8 cellular contexts compared by ENCODE assay signal in genomic region chr6:28489366-28490190, GRCh38. TPM values are rescaled to one million over a fixed set of nuclear protein-coding genes. Genes with fewer than 3 reads are reported as not detected.
DNase-seq lines count a peak whose midpoint lies in the region; ATAC-seq and TF ChIP-seq lines count a peak whose summit lies in the region.

No MANE protein-coding gene starts in this region.

- peaks cover 7% of the 10 kb centered on the region for H3K4me1 Mint-ChIP-seq in activated T-helper 17 cell treated with anti-CD3 and anti-CD28 coated beads, Interleukin-2, amount 50 U/mL, for 72 hours
- no peaks in the 10 kb centered on the region for H3K4me1 Mint-ChIP-seq in Caco-2 (ENCODE audit: low read depth, unreplicated experiment)

- H3K9me3 ChIP-seq in prostate gland (no peaks in the 10 kb centered on the region), Caco-2 (no peaks in the 10 kb centered on the region)

- peak overlapping the region in 1 of 2 donors; percentile 14 for H3K27ac ChIP-seq in prostate gland

- peak; percentile 83 for ATAC-seq in activated T-helper 17 cell treated with anti-CD3 and anti-CD28 coated beads, Interleukin-2, amount 50 U/mL, for 72 hours (replicated peaks)

- H3K36me3 ChIP-seq in prostate gland (no peaks in the 10 kb centered on the region), Caco-2 (ENCODE audit: control insufficient read depth, insufficient read depth, low read length) (no peaks in the 10 kb centered on the region)

- H3K27ac Mint-ChIP-seq in activated T-helper 17 cell treated with anti-CD3 and anti-CD28 coated beads, Interleukin-2, amount 50 U/mL, for 72 hours: peak overlapping the region; percentile 87
- no peak overlapping the region for H3K27ac Mint-ChIP-seq in Caco-2 (ENCODE audit: unreplicated experiment)

- TF ChIP-seq CTCF in prostate gland (IDR thresholded peaks at IDR 0.05) (no peak), Caco-2 (IDR thresholded peaks at IDR 0.05; ENCODE audit: insufficient read depth in 1 of 2, low read depth in 1 of 2, low read length in 1 of 2, severe bottlenecking in 1 of 2, unreplicated experiment in 1 of 2) (no peak)

- no TSS peak for BruUV-seq in Caco-2 (replicated peaks; lab: Mats Ljungman, UMichigan)

- H3K9me3 Mint-ChIP-seq in activated T-helper 17 cell treated with anti-CD3 and anti-CD28 coated beads, Interleukin-2, amount 50 U/mL, for 72 hours: no peaks in the 10 kb centered on the region
- no peaks in the 10 kb centered on the region for H3K9me3 Mint-ChIP-seq in Caco-2 (ENCODE audit: unreplicated experiment)

- TF ChIP-seq POLR2A in prostate gland (IDR thresholded peaks at IDR 0.05): no peak

- H3K27me3 Mint-ChIP-seq in activated T-helper 17 cell treated with anti-CD3 and anti-CD28 coated beads, Interleukin-2, amount 50 U/mL, for 72 hours: peaks cover 53% of the 10 kb centered on the region
- no peaks in the 10 kb centered on the region for H3K27me3 Mint-ChIP-seq in Caco-2 (ENCODE audit: insufficient read depth, unreplicated experiment)

- H3K4me1 ChIP-seq in prostate gland (replicated peaks) (no peaks in the 10 kb centered on the region), Caco-2 (no peaks in the 10 kb centered on the region)

- POLR2A ChIA-PET in Caco-2 (lab: Charles Lee): no interaction called here

- intact Hi-C loops in head of caudate nucleus (cut with DNase I): no loop called here
- intact Hi-C loops in prostate gland (cut with DNase I): no loop called here
- intact Hi-C loops in Caco-2 (cut with micrococcal nuclease; ENCODE audit: unreplicated experiment): no loop called here

- CTCF ChIA-PET in Caco-2 (lab: Charles Lee): interaction anchor here (0.6 kb wide), 1 partner anchor 168 kb away, joined by 4 read pairs; no protein-coding TSS in a partner anchor

- 10% methylated on average over 40 of the region's 40 CpGs for WGBS in prostate gland

- H3K4me3 Mint-ChIP-seq in activated T-helper 17 cell treated with anti-CD3 and anti-CD28 coated beads, Interleukin-2, amount 50 U/mL, for 72 hours: peak overlapping the region; percentile 72
- no peak overlapping the region for H3K4me3 Mint-ChIP-seq in Caco-2 (ENCODE audit: unreplicated experiment)

- DNase-seq in DMS114 treated with DMSO at 0.1 percent for 48 hours (lab: John Stamatoyannopoulos, UW; ENCODE audit: unreplicated experiment) (peak; percentile 66), H4 (ENCODE audit: low spot score) (peak; percentile 63), NCI-H2227 (lab: John Stamatoyannopoulos, UW; ENCODE audit: unreplicated experiment) (peak; percentile 49), head of caudate nucleus (peak in 25 of 42 donors; percentile 3 to 72 (median 23)), prostate gland (ENCODE audit: low spot score) (no peak), Caco-2 (no peak), NCI-H1436 treated with DMSO at 0.1 percent for 48 hours (lab: John Stamatoyannopoulos, UW) (no peak)

- H3K4me3 ChIP-seq in prostate gland (peak overlapping the region; percentile 15 to 23), Caco-2 (ENCODE audit: low read depth, low read length) (no peak overlapping the region)

- H3K36me3 Mint-ChIP-seq in activated T-helper 17 cell treated with anti-CD3 and anti-CD28 coated beads, Interleukin-2, amount 50 U/mL, for 72 hours (ENCODE audit: low read depth): peaks cover 5% of the 10 kb centered on the region
- H3K36me3 Mint-ChIP-seq in Caco-2 (ENCODE audit: insufficient read depth, unreplicated experiment): no peaks in the 10 kb centered on the region

- no peaks in the 10 kb centered on the region for H3K27me3 ChIP-seq in prostate gland (replicated peaks; ENCODE audit: insufficient read depth)
- no peaks in the 10 kb centered on the region for H3K27me3 ChIP-seq in Caco-2 (replicated peaks; ENCODE audit: control insufficient read depth, insufficient read depth, low read length)

RNA-seq across cellular contexts. Expression of gene GPX6, which starts 26.0 kb away (rescaled TPM):
- total RNA-seq in H4 (2014; rRNA removed; shearing (Covaris generic)): not detected in 2 replicates
- not detected for total RNA-seq in activated T-helper 17 cell treated with anti-CD3 and anti-CD28 coated beads, Interleukin-2, amount 50 U/mL, for 72 hours
- total RNA-seq in prostate gland: under 1 TPM in 1 of 2 donors, not detected in 1; 0.40 TPM
- not detected in 2 replicates for total RNA-seq in Caco-2 (2022)

RNA-seq across cellular contexts. Expression of gene GPX5, which starts 36.1 kb away (rescaled TPM):
- total RNA-seq in H4 (2014; rRNA removed; shearing (Covaris generic)): not detected in 2 replicates
- total RNA-seq in activated T-helper 17 cell treated with anti-CD3 and anti-CD28 coated beads, Interleukin-2, amount 50 U/mL, for 72 hours: not detected
- not detected for total RNA-seq in prostate gland
- not detected in 2 replicates for total RNA-seq in Caco-2 (2022)

RNA-seq across cellular contexts. Expression of gene ZSCAN23, which starts 46.3 kb away (rescaled TPM):
- total RNA-seq in H4 (2014; rRNA removed; shearing (Covaris generic)): 0.64 and 2.4 TPM in 2 replicates
- under 1 TPM; 0.24 to 0.52 TPM for total RNA-seq in activated T-helper 17 cell treated with anti-CD3 and anti-CD28 coated beads, Interleukin-2, amount 50 U/mL, for 72 hours
- total RNA-seq in prostate gland (1 to 10 TPM; 5.3 to 5.7 TPM), Caco-2 (2022) (not detected in 2 replicates)

Comparison
In these comparisons a context has a peak if more than half of its experiments do, and no peak if none do; other contexts are left out.
1. DNase-seq: peak in DMS114 treated with DMSO at 0.1 percent for 48 hours (single experiment), H4 (single experiment), NCI-H2227 (single experiment) and head of caudate nucleus (25 of 42); none in prostate gland (single experiment), Caco-2 (0 of 2) and NCI-H1436 treated with DMSO at 0.1 percent for 48 hours (single experiment).